ENCODE assay signal across 8 cellular contexts in the genomic region with DNA sequence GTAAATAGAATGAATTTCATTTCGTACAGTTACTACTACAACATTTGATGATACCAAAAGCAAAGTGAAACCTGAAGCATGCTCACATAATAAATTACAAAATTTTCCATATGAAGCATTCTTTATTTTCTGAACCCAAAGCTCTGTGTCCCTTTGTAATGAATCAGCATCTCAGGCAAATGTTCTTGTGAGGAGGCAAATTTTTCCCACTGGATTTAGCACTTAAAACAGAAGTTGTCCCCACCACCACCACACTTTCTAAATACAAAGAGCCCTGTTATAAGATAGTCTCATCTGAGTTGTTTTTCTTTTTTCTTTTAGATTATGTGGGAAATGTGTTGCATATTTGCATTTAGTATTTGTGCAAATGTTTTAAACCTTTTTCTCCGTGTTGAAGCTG.
A peak's percentile ranks its signal among the peaks of the same experiment; 100 is the strongest.
DNase-seq lines count a peak whose midpoint lies in the region; ATAC-seq and TF ChIP-seq lines count a peak whose summit lies in the region.

No MANE protein-coding gene starts in this region.

- H3K4me1 ChIP-seq in BLaER1 (peaks cover 5% of the 10 kb centered on the region; the same call in 1 of the 2 replicates), HAP-1 (peaks cover 6% of the 10 kb centered on the region), stomach (peaks cover 0 to 8% (median 3%) of the 10 kb centered on the region in 4 donors)

- no peak for TF ChIP-seq POLR2A in stomach (IDR thresholded peaks at IDR 0.05)

- peaks cover 2% of the 10 kb centered on the region for H3K36me3 Mint-ChIP-seq in activated naive CD8-positive, alpha-beta T cell treated with anti-CD3 and anti-CD28 coated beads for 36 hours

- 4 to 16% (median 9%) methylated on average over 2 of the region's 2 CpGs for whole genome bisulfite sequencing in stomach, 5 donors

- H3K27me3 ChIP-seq in BLaER1 = peaks cover 7% of the 10 kb centered on the region
- no peaks in the 10 kb centered on the region for H3K27me3 ChIP-seq in HAP-1 (ENCODE audit: low read depth)
- no peaks in the 10 kb centered on the region for H3K27me3 ChIP-seq in stomach

- no peaks in the 10 kb centered on the region for H4K20me1 ChIP-seq in BLaER1

- H3K4me3 ChIP-seq in BLaER1 (peak overlapping the region; percentile 68), HAP-1 (peak overlapping the region; percentile 30), stomach (peak overlapping the region; percentile 52 to 60 (median 56))

- peaks cover 10% of the 10 kb centered on the region for H3K4me1 Mint-ChIP-seq in activated naive CD8-positive, alpha-beta T cell treated with anti-CD3 and anti-CD28 coated beads for 36 hours

- H3K9ac ChIP-seq in BLaER1 = peak overlapping the region; percentile 80

- H3K9me3 Mint-ChIP-seq in activated naive CD8-positive, alpha-beta T cell treated with anti-CD3 and anti-CD28 coated beads for 36 hours = peaks cover 3% of the 10 kb centered on the region

- H3K27ac ChIP-seq in BLaER1 (peak overlapping the region; percentile 52; the same call in 1 of the 2 replicates), stomach (peak overlapping the region in 4 of 5 donors; percentile 56 to 80 (median 68))

- H3K27me3 Mint-ChIP-seq in activated naive CD8-positive, alpha-beta T cell treated with anti-CD3 and anti-CD28 coated beads for 36 hours = peaks cover 6% of the 10 kb centered on the region

- H3K9me3 ChIP-seq in BLaER1 (peaks cover 3% of the 10 kb centered on the region; the same call in 1 of the 2 replicates), HAP-1 (no peaks in the 10 kb centered on the region), stomach (no peaks in the 10 kb centered on the region)

- H3K36me3 ChIP-seq in BLaER1 (no peaks in the 10 kb centered on the region), HAP-1 (replicated peaks) (no peaks in the 10 kb centered on the region), stomach (no peaks in the 10 kb centered on the region)

- no peak for TF ChIP-seq EP300 in stomach (IDR thresholded peaks at IDR 0.05)

- peak overlapping the region; percentile 90 for H3K27ac Mint-ChIP-seq in activated naive CD8-positive, alpha-beta T cell treated with anti-CD3 and anti-CD28 coated beads for 36 hours

- in situ Hi-C loops in HAP-1 (cut with MboI; ENCODE audit: low sequenced_read_pairs) = loop anchor here (10.0 to 25.0 kb wide), 2 partner anchors 182 to 574 kb away; no protein-coding TSS in a partner anchor

- peak overlapping the region; percentile 86 for H3K4me3 Mint-ChIP-seq in activated naive CD8-positive, alpha-beta T cell treated with anti-CD3 and anti-CD28 coated beads for 36 hours

- DNase-seq in HAP-1 (ENCODE audit: low spot score in 2 of 2) = no peak
- no peak for DNase-seq in activated naive CD8-positive, alpha-beta T cell treated with anti-CD3 and anti-CD28 coated beads for 36 hours
- peak; percentile 23 for DNase-seq in iris pigment epithelial cell (ENCODE audit: low read depth)
- DNase-seq in stomach = no peak
- DNase-seq in NCI-H2081 treated with DMSO at 0.1 percent for 48 hours (lab: John Stamatoyannopoulos, UW) = no peak
- no peak for DNase-seq in posterior vena cava (ENCODE audit: low spot score)

- no peak for ATAC-seq in GM19455 (IDR thresholded peaks at IDR 0.05; ENCODE audit: unreplicated experiment)

- no peak for TF ChIP-seq CTCF in stomach (IDR thresholded peaks at IDR 0.05)

- intact Hi-C loops in stomach (cut with DNase I; ENCODE audit: low total_unique reads) = no loop called here
- intact Hi-C loops in posterior vena cava (cut with DNase I) = no loop called here

- H3K4me2 ChIP-seq in BLaER1 = peak overlapping the region; percentile 80
